Comparison of ENCODE assay signal across 19 cellular contexts in the genomic region with DNA sequence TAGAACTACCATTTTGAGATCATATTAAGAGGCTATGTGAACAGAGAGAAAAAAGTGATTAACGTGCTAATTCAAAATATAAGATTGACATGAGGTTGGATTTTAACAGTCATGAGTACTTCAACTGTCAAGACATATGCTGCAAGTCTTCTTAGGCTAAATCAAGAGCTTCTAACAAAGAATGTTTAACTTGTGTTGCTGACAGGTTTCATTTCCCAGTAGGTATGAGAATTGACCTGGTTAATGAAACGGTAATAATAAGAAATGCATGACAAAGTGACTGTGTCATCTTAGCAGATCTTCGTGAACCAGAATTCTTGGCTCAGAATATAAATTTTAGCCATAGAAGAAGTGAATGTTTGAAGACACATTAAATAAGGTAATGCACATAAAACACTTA.
A peak's percentile ranks its signal among the peaks of the same experiment; 100 is the strongest.
DNase-seq lines count a peak whose midpoint lies in the region; ATAC-seq, FAIRE-seq and TF ChIP-seq lines count a peak whose summit lies in the region.
"Had no signal": no experiment of that assay in that cellular context is flagged by ENCODE, and none has a peak within 500 bp of the region (broad histone marks: within the 10 kb centered on the region; RNA-seq: fewer than 3 reads in every experiment).

No MANE protein-coding gene starts in this region.

- TF ChIP-seq CTCF in astrocyte (IDR thresholded peaks at IDR 0.05; ENCODE audit: insufficient read depth, low read depth, low read length): no peak

- no peak overlapping the region for H2AFZ ChIP-seq in astrocyte (ENCODE audit: low read depth, low read length)

- H3K27ac ChIP-seq in astrocyte (ENCODE audit: low read depth, low read length): no peak overlapping the region
- H3K27ac ChIP-seq: BLaER1 treated with 17β-estradiol and CSF1 and Interleukin-3, amounts not matched to agents 10 nM and 100 nM; KMS-11 had no signal

- H3K4me3 Mint-ChIP-seq in astrocyte (ENCODE audit: unreplicated experiment): no peak overlapping the region
- H3K4me3 Mint-ChIP-seq: B cell; CD8-positive, alpha-beta T cell; HFFc6 had no signal

- no peaks in the 10 kb centered on the region for H3K9me3 ChIP-seq in astrocyte (ENCODE audit: insufficient read depth, low read depth, low read length)
- H3K9me3 ChIP-seq: BLaER1 treated with 17β-estradiol and CSF1 and Interleukin-3, amounts not matched to agents 10 nM and 100 nM had no signal

- H3K4me1 Mint-ChIP-seq in astrocyte (ENCODE audit: low read depth, unreplicated experiment): no peaks in the 10 kb centered on the region
- H3K4me1 Mint-ChIP-seq: B cell had no signal

- no peaks in the 10 kb centered on the region for H3K79me2 ChIP-seq in astrocyte (ENCODE audit: insufficient read depth, low read length)

- no peaks in the 10 kb centered on the region for H3K27me3 ChIP-seq in astrocyte (ENCODE audit: insufficient read depth, low read length)
- H3K27me3 ChIP-seq: BLaER1 treated with 17β-estradiol and CSF1 and Interleukin-3, amounts not matched to agents 10 nM and 100 nM had no signal

- H3K36me3 Mint-ChIP-seq in astrocyte (ENCODE audit: low read depth, unreplicated experiment): no peaks in the 10 kb centered on the region
- H3K36me3 Mint-ChIP-seq: CD8-positive, alpha-beta T cell had no signal

- H3K9me3 Mint-ChIP-seq in astrocyte (ENCODE audit: unreplicated experiment): no peaks in the 10 kb centered on the region
- H3K9me3 Mint-ChIP-seq: CD8-positive, alpha-beta T cell; HFFc6 had no signal

- no peak overlapping the region for H3K27ac Mint-ChIP-seq in astrocyte (ENCODE audit: unreplicated experiment)
- H3K27ac Mint-ChIP-seq: B cell; CD8-positive, alpha-beta T cell; HFFc6 had no signal

- no peak overlapping the region for H3K9ac ChIP-seq in astrocyte (ENCODE audit: low read length)
- H3K9ac ChIP-seq: BLaER1 treated with 17β-estradiol and CSF1 and Interleukin-3, amounts not matched to agents 10 nM and 100 nM; KMS-11 had no signal

- H3K4me2 ChIP-seq in astrocyte (ENCODE audit: low read length): no peak overlapping the region
- H3K4me2 ChIP-seq: BLaER1 treated with 17β-estradiol and CSF1 and Interleukin-3, amounts not matched to agents 10 nM and 100 nM; KMS-11 had no signal

- no peaks in the 10 kb centered on the region for H3K4me1 ChIP-seq in astrocyte (ENCODE audit: insufficient read depth, low read length)
- H3K4me1 ChIP-seq: BLaER1 treated with 17β-estradiol and CSF1 and Interleukin-3, amounts not matched to agents 10 nM and 100 nM had no signal

- H3K27me3 Mint-ChIP-seq in astrocyte (ENCODE audit: low read depth, unreplicated experiment): peaks cover 5% of the 10 kb centered on the region

- DNase-seq in astrocyte (ENCODE audit: low read depth): peak; percentile 10
- no peak for DNase-seq in hypothalamus (lab: John Stamatoyannopoulos, UW)
- no peak for DNase-seq in NCI-H1436 (lab: John Stamatoyannopoulos, UW)
- no peak for DNase-seq in GM19240 (ENCODE audit: insufficient read length, low spot score)
- DNase-seq: Calu3; CD8-positive, alpha-beta T cell; DMS79 treated with DMSO at 0.1 percent for 48 hours; GF-D8; GOT3; H7; HFFc6 had no signal

- ATAC-seq in GM19043 (IDR thresholded peaks at IDR 0.05; ENCODE audit: low read depth, unreplicated experiment): peak; percentile 44
- peak; percentile 61 for ATAC-seq in HG02943 (IDR thresholded peaks at IDR 0.05; ENCODE audit: low read depth, unreplicated experiment)
- no peak for ATAC-seq in GM19035 (IDR thresholded peaks at IDR 0.05; ENCODE audit: unreplicated experiment)
- ATAC-seq: CD8-positive, alpha-beta T cell; GM12878; HCT116 had no signal

- no peaks in the 10 kb centered on the region for H3K36me3 ChIP-seq in astrocyte (ENCODE audit: insufficient read depth, low read length)
- H3K36me3 ChIP-seq: BLaER1 treated with 17β-estradiol and CSF1 and Interleukin-3, amounts not matched to agents 10 nM and 100 nM had no signal

- no peaks in the 10 kb centered on the region for H4K20me1 ChIP-seq in astrocyte (ENCODE audit: insufficient read depth, low read length)
- H4K20me1 ChIP-seq: BLaER1 treated with 17β-estradiol and CSF1 and Interleukin-3, amounts not matched to agents 10 nM and 100 nM had no signal

- no peak overlapping the region for H3K4me3 ChIP-seq in astrocyte (ENCODE audit: insufficient read depth, low read depth, low read length)
- H3K4me3 ChIP-seq: BLaER1 treated with 17β-estradiol and CSF1 and Interleukin-3, amounts not matched to agents 10 nM and 100 nM; GM12878 had no signal

- FAIRE-seq in astrocyte (lab: Jason Lieb, UNC): no peak
- FAIRE-seq: GM12878 had no signal
